Comparison of ENCODE assay signal across 17 cellular contexts in genomic region chr5:151006704-151007334, GRCh38. TPM values are rescaled to one million over a fixed set of nuclear protein-coding genes. Genes with fewer than 3 reads are reported as not detected.
DNase-seq lines count a peak whose midpoint lies in the region; ATAC-seq, FAIRE-seq and TF ChIP-seq lines count a peak whose summit lies in the region.
"Had no signal": no experiment of that assay in that cellular context is flagged by ENCODE, and none has a peak within 500 bp of the region (broad histone marks: within the 10 kb centered on the region; RNA-seq: fewer than 3 reads in every experiment).

No MANE protein-coding gene starts in this region.

- DNase-seq in coronary artery (ENCODE audit: low spot score) = peak; percentile 73
- DNase-seq in hepatocyte (ENCODE audit: low spot score) = no peak
- no peak for DNase-seq in pancreas
- DNase-seq in thyroid gland = no peak
- DNase-seq in amniotic stem cell (lab: John Stamatoyannopoulos, UW) = no peak
- DNase-seq in Ammon's horn (ENCODE audit: low spot score) = no peak
- DNase-seq in Calu3 = no peak
- DNase-seq: activated CD4-positive, alpha-beta T cell treated with anti-CD3 and anti-CD28 coated beads, Interleukin-2, amount 50 U/mL, for 4 hours; activated naive CD8-positive, alpha-beta T cell treated with anti-CD3 and anti-CD28 coated beads, Interleukin-2, amount 10 ng/mL, durations not matched to agents 7 days and 5 days; activated T-cell treated with anti-CD3 and anti-CD28 coated beads, Interleukin-2, amount 50 U/mL, for 72 hours; cerebellar nuclear complex; NCI-H1436; trophoblast cell had no signal

- no TSS peak for BruUV-seq in Calu3 (replicated peaks; lab: Mats Ljungman, UMichigan)

- no peaks in the 10 kb centered on the region for H3K9me2 ChIP-seq in hepatocyte (replicated peaks; ENCODE audit: insufficient read depth)

- H3K27ac ChIP-seq in coronary artery = peak overlapping the region; percentile 79 to 90
- peak overlapping the region; percentile 56 for H3K27ac ChIP-seq in hepatocyte
- H3K27ac ChIP-seq in pancreas = peak overlapping the region in 1 of 4 donors; percentile 37
- peak overlapping the region; percentile 51 to 79 (median 76) for H3K27ac ChIP-seq in thyroid gland
- H3K27ac ChIP-seq: epithelial cell of prostate, KMS-11 had no signal

- H3K4me1 Mint-ChIP-seq in Calu3 (ENCODE audit: low read depth, unreplicated experiment) = no peaks in the 10 kb centered on the region
- H3K4me1 Mint-ChIP-seq: activated naive CD8-positive, alpha-beta T cell treated with anti-CD3 and anti-CD28 coated beads, Interleukin-2, amount 10 ng/mL, durations not matched to agents 7 days and 5 days; memory B cell had no signal

- H3K4me1 ChIP-seq in hepatocyte (ENCODE audit: insufficient read depth) (peaks cover 27% of the 10 kb centered on the region), pancreas (no peaks in the 10 kb centered on the region), thyroid gland (peaks cover 25 to 50% of the 10 kb centered on the region in 2 donors)

- H3K4me2 ChIP-seq in hepatocyte = no peak overlapping the region
- H3K4me2 ChIP-seq: KMS-11 had no signal

- FAIRE-seq in pancreas (lab: Jason Lieb, UNC) = no peak

- ATAC-seq in pancreas = peak in 3 of 4 donors; percentile 19 to 21 (median 21)
- ATAC-seq in GM19397 (IDR thresholded peaks at IDR 0.05; ENCODE audit: unreplicated experiment) = no peak
- ATAC-seq: activated T-cell treated with anti-CD3 and anti-CD28 coated beads, Interleukin-2, amount 50 U/mL, for 72 hours had no signal

- H4K20me1 ChIP-seq in hepatocyte (ENCODE audit: insufficient read depth, poor library complexity, severe bottlenecking) = no peaks in the 10 kb centered on the region

- peak overlapping the region; percentile 23 for H3K4me3 ChIP-seq in coronary artery
- no peak overlapping the region for H3K4me3 ChIP-seq in hepatocyte
- no peak overlapping the region for H3K4me3 ChIP-seq in pancreas
- no peak overlapping the region for H3K4me3 ChIP-seq in thyroid gland (replicated peaks in 1 of 3)

- CTCF ChIA-PET in Calu3 (lab: Charles Lee) = no interaction called here

- no peak for TF ChIP-seq POLR2A in thyroid gland (IDR thresholded peaks at IDR 0.05)

- WGBS in hepatocyte (ENCODE audit: low lambda C conversion rate, missing lambda C conversion rate) = 92% methylated on average over 5 of the region's 5 CpGs
- WGBS in pancreas, 2 donors = 82 to 92% methylated on average over 5 of the region's 5 CpGs
- 72 to 83% methylated on average over 5 of the region's 5 CpGs for WGBS in thyroid gland, 2 donors

- H3K36me3 ChIP-seq in hepatocyte (replicated peaks; ENCODE audit: insufficient read depth, low read depth) (no peaks in the 10 kb centered on the region), pancreas (no peaks in the 10 kb centered on the region), thyroid gland (no peaks in the 10 kb centered on the region)

- intact Hi-C loops in pancreas (cut with DNase I) (no loop called here), thyroid gland (cut with DNase I) (no loop called here), Calu3 (cut with micrococcal nuclease; ENCODE audit: unreplicated experiment) (loop anchor here (10.0 kb wide), 1 partner anchor 438 kb away; the partner anchor contains the start of gene SLC36A1)

- peaks cover 13% of the 10 kb centered on the region for H3K27me3 Mint-ChIP-seq in Calu3 (ENCODE audit: unreplicated experiment)
- H3K27me3 Mint-ChIP-seq: activated naive CD8-positive, alpha-beta T cell treated with anti-CD3 and anti-CD28 coated beads, Interleukin-2, amount 10 ng/mL, durations not matched to agents 7 days and 5 days had no signal

- H3K79me2 ChIP-seq in hepatocyte = no peaks in the 10 kb centered on the region

- no peak overlapping the region for H2AFZ ChIP-seq in hepatocyte

- H3K4me3 Mint-ChIP-seq in Calu3 (ENCODE audit: low read depth, unreplicated experiment) = no peak overlapping the region
- H3K4me3 Mint-ChIP-seq: activated naive CD8-positive, alpha-beta T cell treated with anti-CD3 and anti-CD28 coated beads, Interleukin-2, amount 10 ng/mL, durations not matched to agents 7 days and 5 days; activated T-cell treated with anti-CD3 and anti-CD28 coated beads, Interleukin-2, amount 50 U/mL, for 72 hours; memory B cell had no signal

- TF ChIP-seq CTCF in coronary artery (IDR thresholded peaks at IDR 0.05) (no peak), hepatocyte (IDR thresholded peaks at IDR 0.05; ENCODE audit: poor library complexity) (no peak), pancreas (IDR thresholded peaks at IDR 0.05) (no peak), thyroid gland (IDR thresholded peaks at IDR 0.05) (no peak), Calu3 (IDR thresholded peaks at IDR 0.05; ENCODE audit: unreplicated experiment) (no peak)

- no peak overlapping the region for H3K27ac Mint-ChIP-seq in Calu3 (ENCODE audit: unreplicated experiment)
- H3K27ac Mint-ChIP-seq: activated naive CD8-positive, alpha-beta T cell treated with anti-CD3 and anti-CD28 coated beads, Interleukin-2, amount 10 ng/mL, durations not matched to agents 7 days and 5 days; activated T-cell treated with anti-CD3 and anti-CD28 coated beads, Interleukin-2, amount 50 U/mL, for 72 hours; memory B cell had no signal

- H3K9me3 ChIP-seq in hepatocyte (ENCODE audit: low read depth) (no peaks in the 10 kb centered on the region), pancreas (no peaks in the 10 kb centered on the region), thyroid gland (no peaks in the 10 kb centered on the region)

- H3K27me3 ChIP-seq in hepatocyte = no peaks in the 10 kb centered on the region
- H3K27me3 ChIP-seq in pancreas = no peaks in the 10 kb centered on the region
- no peaks in the 10 kb centered on the region for H3K27me3 ChIP-seq in thyroid gland

- H3K9me3 Mint-ChIP-seq in Calu3 (ENCODE audit: low read depth, unreplicated experiment) = no peaks in the 10 kb centered on the region
- H3K9me3 Mint-ChIP-seq: activated naive CD8-positive, alpha-beta T cell treated with anti-CD3 and anti-CD28 coated beads, Interleukin-2, amount 10 ng/mL, durations not matched to agents 7 days and 5 days; activated T-cell treated with anti-CD3 and anti-CD28 coated beads, Interleukin-2, amount 50 U/mL, for 72 hours; memory B cell had no signal

- H3K36me3 Mint-ChIP-seq in Calu3 (ENCODE audit: insufficient read depth, unreplicated experiment) = no peaks in the 10 kb centered on the region
- H3K36me3 Mint-ChIP-seq: activated naive CD8-positive, alpha-beta T cell treated with anti-CD3 and anti-CD28 coated beads, Interleukin-2, amount 10 ng/mL, durations not matched to agents 7 days and 5 days; memory B cell had no signal

RNA-seq across cellular contexts. Expression of gene GPX3, which starts 13.6 kb away (rescaled TPM):
- total RNA-seq in hepatocyte = 40.9 and 58.6 TPM in 2 replicates
- 66.2 and 69.9 TPM in 2 replicates for polyA plus RNA-seq in hepatocyte
- total RNA-seq in pancreas = 100 to 1,000 TPM in 1 of 6 donors, 10 to 100 TPM in 5; 26.3 to 131 (median 46.5) TPM
- 100 to 1,000 TPM; 271 to 298 TPM for polyA plus RNA-seq in pancreas
- over 10,000 TPM in 1 of 4 donors, 1,000 to 10,000 TPM in 3; 2,730 to 12,549 (median 7,201) TPM for total RNA-seq in thyroid gland
- total RNA-seq in Calu3 (2022) = not detected in 2 replicates
- total RNA-seq: activated naive CD8-positive, alpha-beta T cell treated with anti-CD3 and anti-CD28 coated beads, Interleukin-2, amount 10 ng/mL, durations not matched to agents 7 days and 5 days; activated T-cell treated with anti-CD3 and anti-CD28 coated beads, Interleukin-2, amount 50 U/mL, for 72 hours had no signal

Comparison
In these comparisons a context has a peak if more than half of its experiments do, and no peak if none do; other contexts are left out.
1. RNA of gene GPX3, which starts 13.6 kb away (total RNA-seq): 2,730 to 12,549 TPM in thyroid gland, 26.3 to 131 TPM in pancreas and 40.9 to 58.6 TPM in hepatocyte; not detected in Calu3; every median in the first group is over 10 times any median in the second.